ENCODE assay signal across 1 cellular context in the genomic region with DNA sequence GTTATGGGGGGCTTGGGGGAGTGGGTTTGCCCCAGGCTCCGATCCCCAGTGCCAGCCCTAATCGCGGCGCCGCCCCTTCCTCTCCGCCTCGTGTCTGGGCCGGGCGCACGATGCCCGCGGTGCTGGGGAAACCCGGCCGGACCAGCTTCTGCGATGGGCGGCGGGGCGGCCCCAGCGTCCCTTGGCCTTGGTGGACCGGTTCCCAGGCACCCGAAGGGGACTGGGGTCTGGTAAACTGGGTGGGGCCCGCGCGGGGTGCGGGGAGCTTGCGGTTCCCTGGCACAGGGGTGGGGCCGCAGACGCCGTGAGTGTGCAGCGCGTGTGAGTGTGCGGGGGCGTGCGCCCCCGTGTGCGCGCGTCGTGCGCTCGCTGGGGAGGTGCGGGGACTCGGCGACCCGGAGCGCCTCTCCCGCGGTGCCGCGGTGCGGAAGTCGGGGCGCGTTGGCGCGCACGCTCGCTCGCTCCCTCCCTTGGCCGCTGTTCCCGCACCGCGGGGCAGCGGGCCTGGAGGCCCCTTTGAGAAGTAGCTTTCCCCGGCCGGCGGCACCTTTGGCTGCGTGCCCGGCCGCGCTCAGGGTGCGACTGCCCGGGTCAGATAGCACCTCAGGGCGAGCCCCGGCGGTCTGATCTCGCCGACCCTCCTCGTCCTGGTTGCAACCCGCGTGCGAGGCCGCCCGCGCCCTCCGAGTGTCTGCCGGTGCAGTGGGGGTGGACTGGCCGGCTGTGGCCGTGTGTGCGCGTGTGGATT.
TF ChIP-seq lines count a peak whose summit lies in the region.

No MANE protein-coding gene starts in this region.

TF ChIP-seq in HepG2, 621 proteins besides CTCF, POLR2A, EP300 and RAD21 (continued from another document):
- TF ChIP-seq, protein P1, sequence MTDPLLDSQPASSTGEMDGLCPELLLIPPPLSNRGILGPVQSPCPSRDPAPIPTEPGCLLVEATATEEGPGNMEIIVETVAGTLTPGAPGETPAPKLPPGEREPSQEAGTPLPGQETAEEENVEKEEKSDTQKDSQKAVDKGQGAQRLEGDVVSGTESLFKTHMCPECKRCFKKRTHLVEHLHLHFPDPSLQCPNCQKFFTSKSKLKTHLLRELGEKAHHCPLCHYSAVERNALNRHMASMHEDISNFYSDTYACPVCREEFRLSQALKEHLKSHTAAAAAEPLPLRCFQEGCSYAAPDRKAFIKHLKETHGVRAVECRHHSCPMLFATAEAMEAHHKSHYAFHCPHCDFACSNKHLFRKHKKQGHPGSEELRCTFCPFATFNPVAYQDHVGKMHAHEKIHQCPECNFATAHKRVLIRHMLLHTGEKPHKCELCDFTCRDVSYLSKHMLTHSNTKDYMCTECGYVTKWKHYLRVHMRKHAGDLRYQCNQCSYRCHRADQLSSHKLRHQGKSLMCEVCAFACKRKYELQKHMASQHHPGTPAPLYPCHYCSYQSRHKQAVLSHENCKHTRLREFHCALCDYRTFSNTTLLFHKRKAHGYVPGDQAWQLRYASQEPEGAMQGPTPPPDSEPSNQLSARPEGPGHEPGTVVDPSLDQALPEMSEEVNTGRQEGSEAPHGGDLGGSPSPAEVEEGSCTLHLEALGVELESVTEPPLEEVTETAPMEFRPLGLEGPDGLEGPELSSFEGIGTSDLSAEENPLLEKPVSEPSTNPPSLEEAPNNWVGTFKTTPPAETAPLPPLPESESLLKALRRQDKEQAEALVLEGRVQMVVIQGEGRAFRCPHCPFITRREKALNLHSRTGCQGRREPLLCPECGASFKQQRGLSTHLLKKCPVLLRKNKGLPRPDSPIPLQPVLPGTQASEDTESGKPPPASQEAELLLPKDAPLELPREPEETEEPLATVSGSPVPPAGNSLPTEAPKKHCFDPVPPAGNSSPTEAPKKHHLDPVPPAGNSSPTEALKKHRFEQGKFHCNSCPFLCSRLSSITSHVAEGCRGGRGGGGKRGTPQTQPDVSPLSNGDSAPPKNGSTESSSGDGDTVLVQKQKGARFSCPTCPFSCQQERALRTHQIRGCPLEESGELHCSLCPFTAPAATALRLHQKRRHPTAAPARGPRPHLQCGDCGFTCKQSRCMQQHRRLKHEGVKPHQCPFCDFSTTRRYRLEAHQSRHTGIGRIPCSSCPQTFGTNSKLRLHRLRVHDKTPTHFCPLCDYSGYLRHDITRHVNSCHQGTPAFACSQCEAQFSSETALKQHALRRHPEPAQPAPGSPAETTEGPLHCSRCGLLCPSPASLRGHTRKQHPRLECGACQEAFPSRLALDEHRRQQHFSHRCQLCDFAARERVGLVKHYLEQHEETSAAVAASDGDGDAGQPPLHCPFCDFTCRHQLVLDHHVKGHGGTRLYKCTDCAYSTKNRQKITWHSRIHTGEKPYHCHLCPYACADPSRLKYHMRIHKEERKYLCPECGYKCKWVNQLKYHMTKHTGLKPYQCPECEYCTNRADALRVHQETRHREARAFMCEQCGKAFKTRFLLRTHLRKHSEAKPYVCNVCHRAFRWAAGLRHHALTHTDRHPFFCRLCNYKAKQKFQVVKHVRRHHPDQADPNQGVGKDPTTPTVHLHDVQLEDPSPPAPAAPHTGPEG (CRISPR knock-in tag; IDR thresholded peaks at IDR 0.05) = no peak
- no peak for TF ChIP-seq ZNF792 (CRISPR knock-in tag; IDR thresholded peaks at IDR 0.05)
- no peak for TF ChIP-seq ATF1 (CRISPR knock-in tag; IDR thresholded peaks at IDR 0.05)
- TF ChIP-seq ZNF264 (CRISPR knock-in tag; IDR thresholded peaks at IDR 0.05) = no peak
- peak; percentile 14 for TF ChIP-seq YY1 (IDR thresholded peaks at IDR 0.05; ENCODE audit: insufficient read depth, insufficient replicate concordance, low read depth, low read length)
- no peak for TF ChIP-seq NR2C2 (CRISPR knock-in tag; IDR thresholded peaks at IDR 0.05; ENCODE audit: borderline replicate concordance)
- TF ChIP-seq HNRNPLL (IDR thresholded peaks at IDR 0.05; ENCODE audit: low read depth, low read length, poor library complexity, severe bottlenecking) = peak; percentile 28
- TF ChIP-seq DPF2 (CRISPR knock-in tag; IDR thresholded peaks at IDR 0.05; ENCODE audit: borderline replicate concordance, low read depth) = no peak
- TF ChIP-seq ZNF543 (CRISPR knock-in tag; IDR thresholded peaks at IDR 0.05) = no peak
- TF ChIP-seq ZFAT (CRISPR knock-in tag; conservative IDR thresholded peaks at IDR 0.05) = 0 out of 2 replicates have a peak, but pooled peaks have one; percentile 60
- TF ChIP-seq KLF16 (CRISPR knock-in tag; IDR thresholded peaks at IDR 0.05) = 0 out of 4 replicates have a peak, but pooled peaks of 1 of the 2 experiments have one; percentile 14
- TF ChIP-seq ZFP37 (CRISPR knock-in tag; IDR thresholded peaks at IDR 0.05; ENCODE audit: borderline replicate concordance) = no peak
- no peak for TF ChIP-seq KLF6 (CRISPR knock-in tag; IDR thresholded peaks at IDR 0.05)
- no peak for TF ChIP-seq DDIT3 (CRISPR knock-in tag; IDR thresholded peaks at IDR 0.05)
- no peak for TF ChIP-seq TMF1 (CRISPR knock-in tag; IDR thresholded peaks at IDR 0.05; ENCODE audit: low read depth)
- no peak for TF ChIP-seq RBM22 (optimal IDR thresholded peaks at IDR 0.05; ENCODE audit: low read length)
- TF ChIP-seq RCOR2 (CRISPR knock-in tag; IDR thresholded peaks at IDR 0.05) = no peak
- TF ChIP-seq, protein P2, sequence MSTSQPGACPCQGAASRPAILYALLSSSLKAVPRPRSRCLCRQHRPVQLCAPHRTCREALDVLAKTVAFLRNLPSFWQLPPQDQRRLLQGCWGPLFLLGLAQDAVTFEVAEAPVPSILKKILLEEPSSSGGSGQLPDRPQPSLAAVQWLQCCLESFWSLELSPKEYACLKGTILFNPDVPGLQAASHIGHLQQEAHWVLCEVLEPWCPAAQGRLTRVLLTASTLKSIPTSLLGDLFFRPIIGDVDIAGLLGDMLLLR (CRISPR knock-in tag; IDR thresholded peaks at IDR 0.05) = peak; percentile 60; the same call in 1 of the 2 replicates
- no peak for TF ChIP-seq REXO4 (CRISPR knock-in tag; IDR thresholded peaks at IDR 0.05; ENCODE audit: borderline replicate concordance)
- no peak for TF ChIP-seq MED8 (CRISPR knock-in tag; IDR thresholded peaks at IDR 0.05; ENCODE audit: insufficient replicate concordance)
- TF ChIP-seq ZFYVE20 (CRISPR knock-in tag; IDR thresholded peaks at IDR 0.05; ENCODE audit: borderline replicate concordance, low read depth) = no peak
- no peak for TF ChIP-seq NFATC3 (CRISPR knock-in tag; IDR thresholded peaks at IDR 0.05)
- TF ChIP-seq ZNF329 (CRISPR knock-in tag; IDR thresholded peaks at IDR 0.05; ENCODE audit: low read depth) = no peak
